In the genomic region with DNA sequence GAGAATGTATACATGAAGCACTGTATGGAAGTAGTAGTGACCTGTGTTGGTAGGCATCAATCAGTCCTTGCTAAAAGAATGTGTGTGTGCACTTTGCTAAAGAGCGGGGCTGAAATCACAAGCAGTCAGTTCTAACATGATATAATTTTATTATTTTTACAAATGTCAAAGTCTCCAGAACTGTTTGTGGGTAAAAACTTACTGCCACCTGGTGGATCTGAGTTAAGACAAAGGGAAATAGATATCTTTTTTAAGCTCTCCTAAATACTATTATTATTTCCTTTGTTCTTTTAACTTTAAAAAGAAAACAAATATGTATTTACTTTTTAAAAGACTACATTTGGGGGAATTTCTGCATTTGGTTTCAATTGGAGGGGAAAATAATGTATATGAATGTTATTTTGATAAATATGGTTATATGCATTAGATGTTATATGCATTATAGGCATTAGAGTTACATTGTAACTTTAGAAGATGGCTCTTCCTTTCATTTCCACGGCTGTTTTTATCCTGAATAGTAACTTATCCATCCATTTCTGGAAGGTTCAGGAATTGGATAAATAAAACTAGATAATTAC, we compare ENCODE assay signal across 9 cellular contexts. TPM values are rescaled to one million over a fixed set of nuclear protein-coding genes. Genes with fewer than 3 reads are reported as not detected.
DNase-seq lines count a peak whose midpoint lies in the region; ATAC-seq and TF ChIP-seq lines count a peak whose summit lies in the region.
"Had no signal": no experiment of that assay in that cellular context is flagged by ENCODE, and none has a peak within 500 bp of the region (broad histone marks: within the 10 kb centered on the region; RNA-seq: fewer than 3 reads in every experiment).

No MANE protein-coding gene starts in this region.

- H3K4me3 ChIP-seq in OCI-LY1 (ENCODE audit: low read depth, low read length, poor library complexity, severe bottlenecking) (no peak overlapping the region), epithelial cell of proximal tubule (ENCODE audit: low read depth, low read length) (no peak overlapping the region), skeletal muscle cell (ENCODE audit: low read depth, low read length) (no peak overlapping the region)
- H3K4me3 ChIP-seq: BLaER1 treated with 17β-estradiol and CSF1 and Interleukin-3, amounts not matched to agents 10 nM and 100 nM had no signal

- no peaks in the 10 kb centered on the region for H3K36me3 ChIP-seq in OCI-LY1 (ENCODE audit: insufficient read depth, low read length)
- H3K36me3 ChIP-seq: BLaER1 treated with 17β-estradiol and CSF1 and Interleukin-3, amounts not matched to agents 10 nM and 100 nM had no signal

- H3K4me2 ChIP-seq in OCI-LY1 (ENCODE audit: low read length), result no peak overlapping the region
- H3K4me2 ChIP-seq: BLaER1 treated with 17β-estradiol and CSF1 and Interleukin-3, amounts not matched to agents 10 nM and 100 nM had no signal

- TF ChIP-seq CTCF in OCI-LY1 (IDR thresholded peaks at IDR 0.05; ENCODE audit: low read length) (peak; percentile 45; the same call in 1 of the 2 replicates), epithelial cell of proximal tubule (conservative IDR thresholded peaks at IDR 0.05; ENCODE audit: low read depth, low read length) (peak; percentile 60)

- ATAC-seq in GM21528 (IDR thresholded peaks at IDR 0.05; ENCODE audit: low FRiP score, unreplicated experiment), result no peak

- H3K9me2 ChIP-seq in OCI-LY1 (ENCODE audit: low read depth, low read length), result no peaks in the 10 kb centered on the region

- H2AFZ ChIP-seq in OCI-LY1 (ENCODE audit: low read length), result no peak overlapping the region

- DNase-seq in NCI-H1105 treated with DMSO at 0.1 percent for 48 hours (lab: John Stamatoyannopoulos, UW), result peak; percentile 13
- no peak for DNase-seq in NCI-H1105 (lab: John Stamatoyannopoulos, UW)
- no peak for DNase-seq in epithelial cell of proximal tubule (ENCODE audit: low read depth)
- DNase-seq in skeletal muscle cell (ENCODE audit: low read depth), result peak; percentile 25
- no peak for DNase-seq in activated gamma-delta T cell (lab: John Stamatoyannopoulos, UW)
- no peak for DNase-seq in stimulated activated CD4-positive, alpha-beta T cell treated with anti-CD3 and anti-CD28 coated beads, Interleukin-1b, Interleukin-23, amount 100 ng/mL, for 48 hours

- peaks cover 5% of the 10 kb centered on the region for H3K4me1 ChIP-seq in OCI-LY1 (ENCODE audit: insufficient read depth, low read length, severe bottlenecking)
- H3K4me1 ChIP-seq: BLaER1 treated with 17β-estradiol and CSF1 and Interleukin-3, amounts not matched to agents 10 nM and 100 nM had no signal

- no peaks in the 10 kb centered on the region for H3F3A ChIP-seq in OCI-LY1 (ENCODE audit: insufficient read depth, low read length)

- H3K27ac ChIP-seq in OCI-LY1 (ENCODE audit: low read depth, low read length, poor library complexity, severe bottlenecking), result no peak overlapping the region
- H3K27ac ChIP-seq: BLaER1 treated with 17β-estradiol and CSF1 and Interleukin-3, amounts not matched to agents 10 nM and 100 nM had no signal

- H3K9me3 ChIP-seq in OCI-LY1 (ENCODE audit: low read length), result no peaks in the 10 kb centered on the region

- H3K9ac ChIP-seq in OCI-LY1 (ENCODE audit: low read length), result no peak overlapping the region
- H3K9ac ChIP-seq: BLaER1 treated with 17β-estradiol and CSF1 and Interleukin-3, amounts not matched to agents 10 nM and 100 nM had no signal

- H3K27me3 ChIP-seq in OCI-LY1 (ENCODE audit: insufficient read depth, low read length), result no peaks in the 10 kb centered on the region
- H3K27me3 ChIP-seq: BLaER1 treated with 17β-estradiol and CSF1 and Interleukin-3, amounts not matched to agents 10 nM and 100 nM had no signal

- no peaks in the 10 kb centered on the region for H3K79me2 ChIP-seq in OCI-LY1 (ENCODE audit: insufficient read depth, low read length)

- no peaks in the 10 kb centered on the region for H4K20me1 ChIP-seq in OCI-LY1 (ENCODE audit: insufficient read depth, low read length)
- H4K20me1 ChIP-seq: BLaER1 treated with 17β-estradiol and CSF1 and Interleukin-3, amounts not matched to agents 10 nM and 100 nM had no signal

RNA-seq across cellular contexts. Expression of a gene that starts 7.8 kb away (rescaled TPM):
- 9.2 and 12.7 TPM in 2 replicates for total RNA-seq in epithelial cell of proximal tubule

RNA-seq across cellular contexts. Expression of a gene that starts 37.5 kb away (rescaled TPM):
- total RNA-seq in epithelial cell of proximal tubule, result not detected in 2 replicates

Comparison
In these comparisons a context has a peak if more than half of its experiments do, and no peak if none do; other contexts are left out.
1. DNase-seq: peak in NCI-H1105 treated with DMSO at 0.1 percent for 48 hours (single experiment) and skeletal muscle cell (single experiment); none in NCI-H1105 (single experiment), epithelial cell of proximal tubule (single experiment), activated gamma-delta T cell (single experiment) and stimulated activated CD4-positive, alpha-beta T cell treated with anti-CD3 and anti-CD28 coated beads, Interleukin-1b, Interleukin-23, amount 100 ng/mL, for 48 hours (single experiment).